8 cellular contexts compared by ENCODE assay signal in the genomic region with DNA sequence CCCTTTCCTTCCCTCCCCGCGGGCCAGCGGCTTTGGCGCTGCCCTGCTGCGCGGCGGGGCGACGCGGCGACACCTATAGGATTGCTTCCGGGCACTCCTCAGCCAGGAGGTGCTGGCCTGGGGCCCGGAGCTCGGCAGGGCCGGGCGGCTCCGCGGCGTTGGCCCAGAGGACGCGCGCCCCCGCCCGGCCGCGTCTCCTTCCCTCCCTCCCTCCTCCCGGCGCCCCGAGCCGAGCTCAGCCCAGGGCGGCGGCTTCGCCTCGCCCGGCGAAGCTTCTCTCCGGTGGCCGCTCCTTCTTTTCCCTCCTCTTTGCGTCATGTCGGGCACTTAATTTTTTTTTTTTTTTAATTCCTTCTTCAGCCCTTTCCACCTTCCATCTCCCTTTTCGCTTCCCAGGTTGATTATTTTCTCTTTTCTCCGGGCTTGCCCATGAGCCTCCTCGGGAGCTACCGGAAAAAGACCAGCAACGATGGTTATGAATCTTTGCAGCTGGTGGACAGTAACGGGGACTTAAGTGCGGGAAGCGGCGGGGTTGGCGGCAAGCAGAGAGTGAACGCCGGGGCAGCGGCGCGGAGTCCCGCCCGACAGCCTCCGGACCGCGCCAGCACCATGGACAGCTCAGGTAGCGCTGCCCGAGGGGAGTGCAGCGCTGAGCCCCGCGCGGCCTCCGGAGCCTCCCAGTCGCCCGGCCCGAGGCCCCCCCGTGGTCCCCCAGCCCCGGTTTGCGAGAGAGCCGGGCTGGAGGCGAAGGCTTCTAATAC. TPM values are rescaled to one million over a fixed set of nuclear protein-coding genes. Genes with fewer than 3 reads are reported as not detected.
DNase-seq lines count a peak whose midpoint lies in the region; ATAC-seq and TF ChIP-seq lines count a peak whose summit lies in the region.

A gene (plus strand): TSS at position 227 of the 761 bp plus-strand sequence. CDS start 203 bp downstream, at position 430.

- peak within 1 kb of the TSS; percentile 90 for H3K27ac ChIP-seq in WERI-Rb-1
- no peak within 1 kb of the TSS for H3K27ac ChIP-seq in mammary epithelial cell (ENCODE audit: insufficient read depth, low read depth, low read length)

- peaks cover 3% of the 10 kb centered on the region for H4K20me1 ChIP-seq in mammary epithelial cell (ENCODE audit: insufficient read depth, low read length)

- no CpG with 5 or more reads among the region's 75 CpGs for WGBS in mammary epithelial cell (ENCODE audit: low coverage, missing lambda C conversion rate)

- peak within 1 kb of the TSS; percentile 57 for H2AFZ ChIP-seq in mammary epithelial cell (ENCODE audit: low read depth, low read length)

- H3K36me3 ChIP-seq in WERI-Rb-1 (no peaks in the 10 kb centered on the region), mammary epithelial cell (ENCODE audit: insufficient read depth, low read length) (no peaks in the 10 kb centered on the region)

- peak; percentile 68 for ATAC-seq in GM19397 (IDR thresholded peaks at IDR 0.05; ENCODE audit: unreplicated experiment)

- no peak within 1 kb of the TSS for H3K9ac ChIP-seq in mammary epithelial cell (ENCODE audit: insufficient read depth, low read length)

- H3K79me2 ChIP-seq in mammary epithelial cell (ENCODE audit: insufficient read depth, low read length): no peaks in the 10 kb centered on the region

- H3K4me3 ChIP-seq in WERI-Rb-1 (ENCODE audit: low read depth, low read length) (peak within 1 kb of the TSS; percentile 96), mammary epithelial cell (replicated peaks in 1 of 3; ENCODE audit: insufficient read depth in 1 of 3, low read depth in 2 of 3, low read length in 3 of 3) (peak within 1 kb of the TSS; percentile 50 to 76 (median 55)), iPS-18c (ENCODE audit: insufficient read depth, low read depth, low read length) (peak within 1 kb of the TSS; percentile 66), skeletal muscle cell (ENCODE audit: low read depth, low read length) (peak within 1 kb of the TSS; percentile 49)

- TF ChIP-seq CTCF in WERI-Rb-1 (IDR thresholded peaks at IDR 0.05; ENCODE audit: low read depth, low read length): peak; percentile 26; the same call in 1 of the 2 replicates
- no peak for TF ChIP-seq CTCF in mammary epithelial cell (conservative IDR thresholded peaks at IDR 0.05 in 1 of 2, IDR thresholded peaks at IDR 0.05 in 1 of 2; ENCODE audit: extremely low read depth in 1 of 2, insufficient read depth in 1 of 2, low read depth in 1 of 2, low read length in 2 of 2)

- H3K4me2 ChIP-seq in mammary epithelial cell (ENCODE audit: insufficient read depth, low read depth, low read length): peak within 1 kb of the TSS; percentile 95

- dilution Hi-C loops in mammary epithelial cell (cut with HindIII; ENCODE audit: low sequenced_read_pairs): no loop called here

- in situ Hi-C loops in mammary epithelial cell (cut with MboI; ENCODE audit: low sequenced_read_pairs in 2 of 2): no loop called here

- CTCF ChIA-PET in mammary epithelial cell (lab: Charles Lee; ENCODE audit: low non-redundant PET): interaction anchor here (0.6 kb wide), 2 partner anchors 43 to 55 kb away, joined by 5 to 10 read pairs; no protein-coding TSS in a partner anchor

- BruUV-seq in mammary epithelial cell (replicated peaks; lab: Mats Ljungman, UMichigan): no TSS peak

- H3K4me1 ChIP-seq in mammary epithelial cell (ENCODE audit: insufficient read depth, low read length): no peaks in the 10 kb centered on the region

- intact Hi-C loops in mammary epithelial cell (cut with micrococcal nuclease): loop anchor here (2.0 to 5.0 kb wide), 3 partner anchors 33 to 113 kb away; a partner anchor contains a TSS

- H3K27me3 ChIP-seq in WERI-Rb-1 (ENCODE audit: insufficient read depth, low read depth, severe bottlenecking): no peaks in the 10 kb centered on the region
- no peaks in the 10 kb centered on the region for H3K27me3 ChIP-seq in mammary epithelial cell (ENCODE audit: insufficient read depth, low read length)

- H3K9me3 ChIP-seq in WERI-Rb-1 (ENCODE audit: severe bottlenecking) (no peaks in the 10 kb centered on the region), mammary epithelial cell (replicated peaks; ENCODE audit: insufficient read depth, low read length) (no peaks in the 10 kb centered on the region), iPS-18c (ENCODE audit: control insufficient read depth, insufficient read depth, low read length) (no peaks in the 10 kb centered on the region)

- peak; percentile 33 for DNase-seq in 8988T
- DNase-seq in NCI-H1930 (lab: John Stamatoyannopoulos, UW): peak; percentile 70 to 74
- DNase-seq in WERI-Rb-1: peak; percentile 88
- peak; percentile 63 for DNase-seq in mammary epithelial cell
- DNase-seq in skeletal muscle cell (ENCODE audit: low read depth): no peak
- DNase-seq in GDM1 (lab: John Stamatoyannopoulos, UW): no peak

RNA-seq across cellular contexts. Expression of the gene that starts here (rescaled TPM):
- total RNA-seq in mammary epithelial cell: 10 to 100 TPM in 1 of 2 donors, 1 to 10 TPM in 1; 6.6 to 28.5 TPM
- polyA plus RNA-seq in mammary epithelial cell: 3.4 TPM
- 36.5 TPM for polyA minus RNA-seq in mammary epithelial cell

Comparison
In these comparisons a context has a peak if more than half of its experiments do, and no peak if none do; other contexts are left out.
1. DNase-seq: peak in 8988T (single experiment), NCI-H1930 (2 of 2), WERI-Rb-1 (single experiment) and mammary epithelial cell (single experiment); none in skeletal muscle cell (single experiment) and GDM1 (single experiment).
2. Peak in every context shown above with its lines, with median percentiles within 50 percentile points of each other: H3K4me3 ChIP-seq.